In genomic region chr1:169779970-169780369, GRCh38 we compare ENCODE assay signal across 1 cellular context.
TF ChIP-seq lines count a peak whose summit lies in the region.

No MANE protein-coding gene starts in this region.

TF ChIP-seq in H1, 55 proteins besides CTCF, POLR2A, EP300 and RAD21 (continued from another document):
- no peak for TF ChIP-seq ATF2 (IDR thresholded peaks at IDR 0.05; ENCODE audit: low read length)
TF ChIP-seq in H1: peak in this region for 0.
